ENCODE assay signal across 2 cellular contexts in genomic region chr10:79422178-79422892, GRCh38.
TF ChIP-seq lines count a peak whose summit lies in the region.

No MANE protein-coding gene starts in this region.

TF ChIP-seq in liver, 16 proteins besides CTCF, POLR2A, EP300 and RAD21 (continued from another document):
- TF ChIP-seq, protein P1, sequence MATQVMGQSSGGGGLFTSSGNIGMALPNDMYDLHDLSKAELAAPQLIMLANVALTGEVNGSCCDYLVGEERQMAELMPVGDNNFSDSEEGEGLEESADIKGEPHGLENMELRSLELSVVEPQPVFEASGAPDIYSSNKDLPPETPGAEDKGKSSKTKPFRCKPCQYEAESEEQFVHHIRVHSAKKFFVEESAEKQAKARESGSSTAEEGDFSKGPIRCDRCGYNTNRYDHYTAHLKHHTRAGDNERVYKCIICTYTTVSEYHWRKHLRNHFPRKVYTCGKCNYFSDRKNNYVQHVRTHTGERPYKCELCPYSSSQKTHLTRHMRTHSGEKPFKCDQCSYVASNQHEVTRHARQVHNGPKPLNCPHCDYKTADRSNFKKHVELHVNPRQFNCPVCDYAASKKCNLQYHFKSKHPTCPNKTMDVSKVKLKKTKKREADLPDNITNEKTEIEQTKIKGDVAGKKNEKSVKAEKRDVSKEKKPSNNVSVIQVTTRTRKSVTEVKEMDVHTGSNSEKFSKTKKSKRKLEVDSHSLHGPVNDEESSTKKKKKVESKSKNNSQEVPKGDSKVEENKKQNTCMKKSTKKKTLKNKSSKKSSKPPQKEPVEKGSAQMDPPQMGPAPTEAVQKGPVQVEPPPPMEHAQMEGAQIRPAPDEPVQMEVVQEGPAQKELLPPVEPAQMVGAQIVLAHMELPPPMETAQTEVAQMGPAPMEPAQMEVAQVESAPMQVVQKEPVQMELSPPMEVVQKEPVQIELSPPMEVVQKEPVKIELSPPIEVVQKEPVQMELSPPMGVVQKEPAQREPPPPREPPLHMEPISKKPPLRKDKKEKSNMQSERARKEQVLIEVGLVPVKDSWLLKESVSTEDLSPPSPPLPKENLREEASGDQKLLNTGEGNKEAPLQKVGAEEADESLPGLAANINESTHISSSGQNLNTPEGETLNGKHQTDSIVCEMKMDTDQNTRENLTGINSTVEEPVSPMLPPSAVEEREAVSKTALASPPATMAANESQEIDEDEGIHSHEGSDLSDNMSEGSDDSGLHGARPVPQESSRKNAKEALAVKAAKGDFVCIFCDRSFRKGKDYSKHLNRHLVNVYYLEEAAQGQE (IDR thresholded peaks at IDR 0.05): no peak
- TF ChIP-seq FOXA1 (IDR thresholded peaks at IDR 0.05) (no peak), ZBTB33 (IDR thresholded peaks at IDR 0.05) (no peak), HNF4A (conservative IDR thresholded peaks at IDR 0.05) (no peak), HNF4G (IDR thresholded peaks at IDR 0.05) (no peak), GABPA (IDR thresholded peaks at IDR 0.05 in 1 of 2, conservative IDR thresholded peaks at IDR 0.05 in 1 of 2) (no peak), EGR1 (IDR thresholded peaks at IDR 0.05; ENCODE audit: low read depth in 2 of 2) (no peak), TAF1 (conservative IDR thresholded peaks at IDR 0.05) (no peak), FOXA2 (IDR thresholded peaks at IDR 0.05) (no peak), SP1 (IDR thresholded peaks at IDR 0.05) (no peak), YY1 (IDR thresholded peaks at IDR 0.05) (no peak), RXRA (IDR thresholded peaks at IDR 0.05) (no peak)
- TF ChIP-seq, protein P2, sequence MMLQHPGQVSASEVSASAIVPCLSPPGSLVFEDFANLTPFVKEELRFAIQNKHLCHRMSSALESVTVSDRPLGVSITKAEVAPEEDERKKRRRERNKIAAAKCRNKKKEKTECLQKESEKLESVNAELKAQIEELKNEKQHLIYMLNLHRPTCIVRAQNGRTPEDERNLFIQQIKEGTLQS (IDR thresholded peaks at IDR 0.05): no peak

TF ChIP-seq in HepG2, 621 proteins besides CTCF, POLR2A, EP300 and RAD21 (continued from another document):
- TF ChIP-seq ZNF280B (CRISPR knock-in tag; IDR thresholded peaks at IDR 0.05; ENCODE audit: borderline replicate concordance) (no peak), NRL (CRISPR knock-in tag; IDR thresholded peaks at IDR 0.05; ENCODE audit: borderline replicate concordance) (no peak), IRF9 (CRISPR knock-in tag; IDR thresholded peaks at IDR 0.05; ENCODE audit: borderline replicate concordance) (no peak), TEF (CRISPR knock-in tag; IDR thresholded peaks at IDR 0.05) (no peak), ZNF335 (CRISPR knock-in tag; IDR thresholded peaks at IDR 0.05) (no peak)
- TF ChIP-seq, protein P3, sequence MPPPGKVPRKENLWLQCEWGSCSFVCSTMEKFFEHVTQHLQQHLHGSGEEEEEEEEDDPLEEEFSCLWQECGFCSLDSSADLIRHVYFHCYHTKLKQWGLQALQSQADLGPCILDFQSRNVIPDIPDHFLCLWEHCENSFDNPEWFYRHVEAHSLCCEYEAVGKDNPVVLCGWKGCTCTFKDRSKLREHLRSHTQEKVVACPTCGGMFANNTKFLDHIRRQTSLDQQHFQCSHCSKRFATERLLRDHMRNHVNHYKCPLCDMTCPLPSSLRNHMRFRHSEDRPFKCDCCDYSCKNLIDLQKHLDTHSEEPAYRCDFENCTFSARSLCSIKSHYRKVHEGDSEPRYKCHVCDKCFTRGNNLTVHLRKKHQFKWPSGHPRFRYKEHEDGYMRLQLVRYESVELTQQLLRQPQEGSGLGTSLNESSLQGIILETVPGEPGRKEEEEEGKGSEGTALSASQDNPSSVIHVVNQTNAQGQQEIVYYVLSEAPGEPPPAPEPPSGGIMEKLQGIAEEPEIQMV (CRISPR knock-in tag; IDR thresholded peaks at IDR 0.05; ENCODE audit: low read depth): no peak
